In genomic region chr7:130668258-130669050, GRCh38 we compare ENCODE assay signal across 1 cellular context.
TF ChIP-seq lines count a peak whose summit lies in the region.

Gene COPG2, minus strand, starts transcription at chr7:130668748. Its CDS starts 80 bp downstream, at chr7:130668668.

TF ChIP-seq in HepG2, 621 proteins besides CTCF, POLR2A, EP300 and RAD21 (continued from another document and continues in another):
- TF ChIP-seq, protein P1, sequence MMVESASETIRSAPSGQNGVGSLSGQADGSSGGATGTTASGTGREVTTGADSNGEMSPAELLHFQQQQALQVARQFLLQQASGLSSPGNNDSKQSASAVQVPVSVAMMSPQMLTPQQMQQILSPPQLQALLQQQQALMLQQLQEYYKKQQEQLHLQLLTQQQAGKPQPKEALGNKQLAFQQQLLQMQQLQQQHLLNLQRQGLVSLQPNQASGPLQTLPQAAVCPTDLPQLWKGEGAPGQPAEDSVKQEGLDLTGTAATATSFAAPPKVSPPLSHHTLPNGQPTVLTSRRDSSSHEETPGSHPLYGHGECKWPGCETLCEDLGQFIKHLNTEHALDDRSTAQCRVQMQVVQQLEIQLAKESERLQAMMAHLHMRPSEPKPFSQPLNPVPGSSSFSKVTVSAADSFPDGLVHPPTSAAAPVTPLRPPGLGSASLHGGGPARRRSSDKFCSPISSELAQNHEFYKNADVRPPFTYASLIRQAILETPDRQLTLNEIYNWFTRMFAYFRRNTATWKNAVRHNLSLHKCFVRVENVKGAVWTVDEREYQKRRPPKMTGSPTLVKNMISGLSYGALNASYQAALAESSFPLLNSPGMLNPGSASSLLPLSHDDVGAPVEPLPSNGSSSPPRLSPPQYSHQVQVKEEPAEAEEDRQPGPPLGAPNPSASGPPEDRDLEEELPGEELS (CRISPR knock-in tag; IDR thresholded peaks at IDR 0.05), result 0 out of 2 replicates have a peak, but pooled peaks have one; percentile 12
- TF ChIP-seq SAFB2 (CRISPR knock-in tag; IDR thresholded peaks at IDR 0.05; ENCODE audit: borderline replicate concordance, low read depth) (no peak), NR2F2 (IDR thresholded peaks at IDR 0.05; ENCODE audit: borderline replicate concordance, low read depth) (no peak), HNRNPUL1 (IDR thresholded peaks at IDR 0.05; ENCODE audit: low read depth, low read length) (no peak), HNF1A (IDR thresholded peaks at IDR 0.05; ENCODE audit: low read depth) (no peak), HNF1A (CRISPR knock-in tag; IDR thresholded peaks at IDR 0.05; ENCODE audit: borderline replicate concordance) (no peak), TBL1XR1 (IDR thresholded peaks at IDR 0.05; ENCODE audit: borderline replicate concordance, low read length, partially characterized antibody) (no peak), ZSCAN9 (CRISPR knock-in tag; IDR thresholded peaks at IDR 0.05; ENCODE audit: borderline replicate concordance) (no peak), ZNF121 (CRISPR knock-in tag; IDR thresholded peaks at IDR 0.05) (no peak), ZBTB7A (CRISPR knock-in tag; IDR thresholded peaks at IDR 0.05) (no peak), ZNF496 (CRISPR knock-in tag; IDR thresholded peaks at IDR 0.05; ENCODE audit: insufficient replicate concordance) (no peak), SIX1 (CRISPR knock-in tag; IDR thresholded peaks at IDR 0.05; ENCODE audit: borderline replicate concordance) (no peak), JARID2 (CRISPR knock-in tag; IDR thresholded peaks at IDR 0.05; ENCODE audit: insufficient replicate concordance) (no peak), MYNN (CRISPR knock-in tag; IDR thresholded peaks at IDR 0.05; ENCODE audit: low read depth) (no peak), ZNF441 (CRISPR knock-in tag; IDR thresholded peaks at IDR 0.05; ENCODE audit: borderline replicate concordance) (no peak; the same call in 1 of the 2 replicates), ZNF446 (CRISPR knock-in tag; IDR thresholded peaks at IDR 0.05) (0 out of 2 replicates have a peak, but pooled peaks have one; percentile 27), SIX4 (CRISPR knock-in tag; IDR thresholded peaks at IDR 0.05) (no peak), ZNF335 (CRISPR knock-in tag; IDR thresholded peaks at IDR 0.05) (no peak), MAZ (IDR thresholded peaks at IDR 0.05; ENCODE audit: borderline replicate concordance, low read depth, low read length) (0 out of 2 replicates have a peak, but pooled peaks have one; percentile 16), MAZ (CRISPR knock-in tag; IDR thresholded peaks at IDR 0.05; ENCODE audit: low read depth) (peak; percentile 48; the same call in 1 of the 2 replicates), ZNF333 (CRISPR knock-in tag; IDR thresholded peaks at IDR 0.05; ENCODE audit: borderline replicate concordance) (no peak), CBFB (CRISPR knock-in tag; IDR thresholded peaks at IDR 0.05) (no peak), ZBTB2 (CRISPR knock-in tag; IDR thresholded peaks at IDR 0.05; ENCODE audit: low read depth) (no peak), ZEB1 (IDR thresholded peaks at IDR 0.05; ENCODE audit: insufficient replicate concordance, low read depth) (no peak), KDM2A (CRISPR knock-in tag; IDR thresholded peaks at IDR 0.05; ENCODE audit: borderline replicate concordance, low read depth) (peak; percentile 68), MXI1 (IDR thresholded peaks at IDR 0.05; ENCODE audit: borderline replicate concordance, low read depth, low read length) (peak; percentile 53; the same call in 1 of the 3 replicates), ZIK1 (CRISPR knock-in tag; IDR thresholded peaks at IDR 0.05; ENCODE audit: borderline replicate concordance, low read depth) (no peak), ZNF674 (CRISPR knock-in tag; IDR thresholded peaks at IDR 0.05; ENCODE audit: low read depth) (no peak), HOXA5 (CRISPR knock-in tag; IDR thresholded peaks at IDR 0.05) (no peak), TOPORS (CRISPR knock-in tag; IDR thresholded peaks at IDR 0.05) (no peak), NPAS2 (CRISPR knock-in tag; IDR thresholded peaks at IDR 0.05; ENCODE audit: borderline replicate concordance) (no peak), NFE2L2 (IDR thresholded peaks at IDR 0.05; ENCODE audit: low read length) (no peak), ZBED4 (CRISPR knock-in tag; IDR thresholded peaks at IDR 0.05; ENCODE audit: borderline replicate concordance) (0 out of 2 replicates have a peak, but pooled peaks have one; percentile 53), MBD4 (IDR thresholded peaks at IDR 0.05; ENCODE audit: borderline replicate concordance, low read length) (no peak), ZBTB4 (CRISPR knock-in tag; IDR thresholded peaks at IDR 0.05; ENCODE audit: borderline replicate concordance) (no peak), ZNF572 (CRISPR knock-in tag; IDR thresholded peaks at IDR 0.05) (no peak)
- TF ChIP-seq, protein P2, sequence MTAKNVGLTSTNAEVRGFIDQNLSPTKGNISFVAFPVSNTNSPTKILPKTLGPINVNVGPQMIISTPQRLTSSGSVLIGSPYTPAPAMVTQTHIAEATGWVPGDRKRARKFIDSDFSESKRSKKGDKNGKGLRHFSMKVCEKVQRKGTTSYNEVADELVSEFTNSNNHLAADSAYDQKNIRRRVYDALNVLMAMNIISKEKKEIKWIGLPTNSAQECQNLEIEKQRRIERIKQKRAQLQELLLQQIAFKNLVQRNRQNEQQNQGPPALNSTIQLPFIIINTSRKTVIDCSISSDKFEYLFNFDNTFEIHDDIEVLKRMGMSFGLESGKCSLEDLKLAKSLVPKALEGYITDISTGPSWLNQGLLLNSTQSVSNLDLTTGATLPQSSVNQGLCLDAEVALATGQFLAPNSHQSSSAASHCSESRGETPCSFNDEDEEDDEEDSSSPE (CRISPR knock-in tag; IDR thresholded peaks at IDR 0.05), result peak; percentile 31; the same call in 1 of the 2 replicates
- TF ChIP-seq, protein P3, sequence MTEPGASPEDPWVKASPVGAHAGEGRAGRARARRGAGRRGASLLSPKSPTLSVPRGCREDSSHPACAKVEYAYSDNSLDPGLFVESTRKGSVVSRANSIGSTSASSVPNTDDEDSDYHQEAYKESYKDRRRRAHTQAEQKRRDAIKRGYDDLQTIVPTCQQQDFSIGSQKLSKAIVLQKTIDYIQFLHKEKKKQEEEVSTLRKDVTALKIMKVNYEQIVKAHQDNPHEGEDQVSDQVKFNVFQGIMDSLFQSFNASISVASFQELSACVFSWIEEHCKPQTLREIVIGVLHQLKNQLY (CRISPR knock-in tag; IDR thresholded peaks at IDR 0.05), result no peak
- TF ChIP-seq, protein P4, sequence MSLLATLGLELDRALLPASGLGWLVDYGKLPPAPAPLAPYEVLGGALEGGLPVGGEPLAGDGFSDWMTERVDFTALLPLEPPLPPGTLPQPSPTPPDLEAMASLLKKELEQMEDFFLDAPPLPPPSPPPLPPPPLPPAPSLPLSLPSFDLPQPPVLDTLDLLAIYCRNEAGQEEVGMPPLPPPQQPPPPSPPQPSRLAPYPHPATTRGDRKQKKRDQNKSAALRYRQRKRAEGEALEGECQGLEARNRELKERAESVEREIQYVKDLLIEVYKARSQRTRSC (CRISPR knock-in tag; IDR thresholded peaks at IDR 0.05; ENCODE audit: low read depth), result no peak
- TF ChIP-seq, protein P5, sequence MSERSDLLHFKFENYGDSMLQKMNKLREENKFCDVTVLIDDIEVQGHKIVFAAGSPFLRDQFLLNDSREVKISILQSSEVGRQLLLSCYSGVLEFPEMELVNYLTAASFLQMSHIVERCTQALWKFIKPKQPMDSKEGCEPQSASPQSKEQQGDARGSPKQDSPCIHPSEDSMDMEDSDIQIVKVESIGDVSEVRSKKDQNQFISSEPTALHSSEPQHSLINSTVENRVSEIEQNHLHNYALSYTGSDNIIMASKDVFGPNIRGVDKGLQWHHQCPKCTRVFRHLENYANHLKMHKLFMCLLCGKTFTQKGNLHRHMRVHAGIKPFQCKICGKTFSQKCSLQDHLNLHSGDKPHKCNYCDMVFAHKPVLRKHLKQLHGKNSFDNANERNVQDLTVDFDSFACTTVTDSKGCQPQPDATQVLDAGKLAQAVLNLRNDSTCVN (CRISPR knock-in tag; IDR thresholded peaks at IDR 0.05; ENCODE audit: borderline replicate concordance), result no peak
